Comparison of ENCODE assay signal across 1 cellular context in genomic region chr1:44775078-44775929, GRCh38.
TF ChIP-seq lines count a peak whose summit lies in the region.

RPS8 (plus strand) TSS chr1:44775540; CDS start chr1:44775597, 57 bp downstream.

TF ChIP-seq in K562, 482 proteins besides CTCF, POLR2A, EP300 and RAD21 (continued from another document and continues in another):
- TF ChIP-seq ZHX1 (conservative IDR thresholded peaks at IDR 0.05; ENCODE audit: low read length) (peak; percentile 84), PTBP1 (IDR thresholded peaks at IDR 0.05; ENCODE audit: low read depth, low read length) (peak; percentile 58; the same call in 1 of the 2 replicates), DIDO1 (tag; IDR thresholded peaks at IDR 0.05; ENCODE audit: low read depth) (peak; percentile 60; the same call in 1 of the 2 replicates), CTBP1 (IDR thresholded peaks at IDR 0.05; ENCODE audit: borderline replicate concordance) (peak; percentile 81), ATF4 (CRISPR knock-in tag; IDR thresholded peaks at IDR 0.05) (peak; percentile 68), CAMTA2 (CRISPR knock-in tag; conservative IDR thresholded peaks at IDR 0.05) (no peak), ATF1 (CRISPR knock-in tag; IDR thresholded peaks at IDR 0.05) (peak; percentile 98), ATF1 (tag; IDR thresholded peaks at IDR 0.05) (peak; percentile 100), GTF2A2 (tag; IDR thresholded peaks at IDR 0.05) (peak; percentile 83), CHD1 (IDR thresholded peaks at IDR 0.05; ENCODE audit: low read length) (no peak), FIP1L1 (IDR thresholded peaks at IDR 0.05; ENCODE audit: low read depth, low read length, poor library complexity, severe bottlenecking) (peak; percentile 98), SREBF2 (CRISPR knock-in tag; IDR thresholded peaks at IDR 0.05) (no peak), TRIM28 (IDR thresholded peaks at IDR 0.05) (peak; percentile 63; the same call in 1 of the 2 replicates), ZNF785 (CRISPR knock-in tag; IDR thresholded peaks at IDR 0.05) (no peak), MLX (CRISPR knock-in tag; conservative IDR thresholded peaks at IDR 0.05) (0 out of 4 replicates have a peak, but pooled peaks of 1 of the 2 experiments have one; percentile 46), PHB (CRISPR knock-in tag; IDR thresholded peaks at IDR 0.05) (0 out of 2 replicates have a peak, but pooled peaks have one; percentile 43), ATF2 (CRISPR knock-in tag; IDR thresholded peaks at IDR 0.05) (0 out of 2 replicates have a peak, but pooled peaks have one; percentile 50), TFAP4 (CRISPR knock-in tag; IDR thresholded peaks at IDR 0.05; ENCODE audit: borderline replicate concordance) (peak; percentile 94), HMG20B (CRISPR knock-in tag; IDR thresholded peaks at IDR 0.05) (no peak), SRSF1 (IDR thresholded peaks at IDR 0.05; ENCODE audit: low read depth, low read length) (0 out of 2 replicates have a peak, but pooled peaks have one; percentile 95), FOS (IDR thresholded peaks at IDR 0.05; ENCODE audit: extremely low read depth, insufficient read length) (no peak), RBM17 (IDR thresholded peaks at IDR 0.05; ENCODE audit: borderline replicate concordance, low read depth, low read length) (no peak), ZZZ3 (IDR thresholded peaks at IDR 0.05) (peak; percentile 97), E4F1 (CRISPR knock-in tag; IDR thresholded peaks at IDR 0.05; ENCODE audit: borderline replicate concordance) (peak; percentile 67; the same call in 1 of the 2 replicates), SPI1 (IDR thresholded peaks at IDR 0.05; ENCODE audit: borderline replicate concordance, low read depth, low read length) (no peak), RAD51 (IDR thresholded peaks at IDR 0.05; ENCODE audit: borderline replicate concordance, low read depth) (peak; percentile 53; the same call in 1 of the 2 replicates), NBN (IDR thresholded peaks at IDR 0.05; ENCODE audit: low read depth) (peak; percentile 97), ZNF324 (CRISPR knock-in tag; IDR thresholded peaks at IDR 0.05) (0 out of 2 replicates have a peak, but pooled peaks have one; percentile 4), ZNF696 (CRISPR knock-in tag; conservative IDR thresholded peaks at IDR 0.05) (no peak), NUFIP1 (IDR thresholded peaks at IDR 0.05; ENCODE audit: partially characterized antibody) (no peak), KLF16 (IDR thresholded peaks at IDR 0.05) (no peak), PRPF4 (IDR thresholded peaks at IDR 0.05; ENCODE audit: insufficient read depth, low read depth, low read length, poor library complexity, severe bottlenecking) (peak; percentile 96), EHMT2 (IDR thresholded peaks at IDR 0.05) (peak; percentile 90), SNIP1 (IDR thresholded peaks at IDR 0.05; ENCODE audit: low read depth) (peak; percentile 29; the same call in 1 of the 2 replicates), ZBTB26 (CRISPR knock-in tag; IDR thresholded peaks at IDR 0.05) (peak; percentile 91; the same call in 1 of the 2 replicates), ZNF146 (CRISPR knock-in tag; IDR thresholded peaks at IDR 0.05; ENCODE audit: unreplicated experiment) (no peak), ZBTB33 (CRISPR knock-in tag; IDR thresholded peaks at IDR 0.05) (peak; percentile 85), GATAD2B (IDR thresholded peaks at IDR 0.05; ENCODE audit: borderline replicate concordance) (peak; percentile 95; the same call in 1 of the 2 replicates), ZBTB17 (CRISPR knock-in tag; IDR thresholded peaks at IDR 0.05) (peak; percentile 82), CEBPB (tag; IDR thresholded peaks at IDR 0.05) (no peak), ZBTB7A (IDR thresholded peaks at IDR 0.05; ENCODE audit: borderline replicate concordance, control insufficient read depth, low read depth, low read length) (peak; percentile 100), ETV5 (CRISPR knock-in tag; IDR thresholded peaks at IDR 0.05; ENCODE audit: low read depth) (no peak; the same call in 1 of the 2 replicates), ARID4B (CRISPR knock-in tag; IDR thresholded peaks at IDR 0.05) (peak; percentile 97), HNRNPK (IDR thresholded peaks at IDR 0.05; ENCODE audit: low read depth, low read length, poor library complexity, severe bottlenecking) (no peak), RNF219 (CRISPR knock-in tag; IDR thresholded peaks at IDR 0.05) (0 out of 2 replicates have a peak, but pooled peaks have one; percentile 62)
